Comparison of ENCODE assay signal across 12 cellular contexts in genomic region chr3:99410789-99411311, GRCh38.
DNase-seq lines count a peak whose midpoint lies in the region; ATAC-seq and TF ChIP-seq lines count a peak whose summit lies in the region.
"Had no signal": no experiment of that assay in that cellular context is flagged by ENCODE, and none has a peak within 500 bp of the region (broad histone marks: within the 10 kb centered on the region; RNA-seq: fewer than 3 reads in every experiment).

No MANE protein-coding gene starts in this region.

- TF ChIP-seq POLR2A in body of pancreas (IDR thresholded peaks at IDR 0.05) = no peak

- ATAC-seq in activated CD4-positive, alpha-beta T cell treated with anti-CD3 and anti-CD28 coated beads for 36 hours = no peak
- ATAC-seq in body of pancreas = no peak

- H3K4me3 ChIP-seq in HFF-Myc (replicated peaks; ENCODE audit: low read depth, low read length) (no peak overlapping the region), SJSA1 (no peak overlapping the region), WERI-Rb-1 (ENCODE audit: low read depth, low read length) (no peak overlapping the region), body of pancreas (no peak overlapping the region)

- no peaks in the 10 kb centered on the region for H3K9me3 Mint-ChIP-seq in activated CD4-positive, alpha-beta T cell treated with anti-CD3 and anti-CD28 coated beads for 36 hours (ENCODE audit: low read depth)
- H3K9me3 Mint-ChIP-seq: CD4-positive, alpha-beta T cell; stimulated activated naive CD8-positive, alpha-beta T cell treated with anti-CD3 and anti-CD28 coated beads, Interleukin-15, Interleukin-2, amounts not matched to agents 100 ng/mL and 50 ng/mL, for 24 hours had no signal

- POLR2A ChIA-PET in activated CD4-positive, alpha-beta T cell treated with anti-CD3 and anti-CD28 coated beads for 36 hours (lab: Charles Lee) = no interaction called here

- DNase-seq in EH (ENCODE audit: low read depth) = peak; percentile 98
- peak; percentile 72 for DNase-seq in HFF-Myc (ENCODE audit: extremely low read depth, low read depth)
- DNase-seq in SJSA1 (ENCODE audit: low read depth in 1 of 2, low spot score in 2 of 2) = peak; percentile 55 to 74
- peak; percentile 94 for DNase-seq in iris pigment epithelial cell (ENCODE audit: low read depth)
- DNase-seq in activated CD4-positive, alpha-beta T cell treated with anti-CD3 and anti-CD28 coated beads for 36 hours = no peak
- no peak for DNase-seq in inferior parietal cortex (ENCODE audit: extremely low spot score)
- no peak for DNase-seq in WERI-Rb-1
- DNase-seq in body of pancreas = no peak
- DNase-seq: CD4-positive, alpha-beta T cell; Kasumi-1; occipital lobe had no signal

- 18 to 23% methylated on average over 7 of the region's 7 CpGs for WGBS in body of pancreas, 2 donors

- no peaks in the 10 kb centered on the region for H3K4me1 Mint-ChIP-seq in activated CD4-positive, alpha-beta T cell treated with anti-CD3 and anti-CD28 coated beads for 36 hours

- H3K27ac ChIP-seq in SJSA1 (peak overlapping the region; percentile 76), WERI-Rb-1 (no peak overlapping the region), body of pancreas (no peak overlapping the region)

- intact Hi-C loops in activated CD4-positive, alpha-beta T cell treated with anti-CD3 and anti-CD28 coated beads for 36 hours (cut with DNase I, micrococcal nuclease) = no loop called here
- intact Hi-C loops in body of pancreas (cut with DNase I) = no loop called here

- H3K27me3 Mint-ChIP-seq in activated CD4-positive, alpha-beta T cell treated with anti-CD3 and anti-CD28 coated beads for 36 hours = no peaks in the 10 kb centered on the region
- H3K27me3 Mint-ChIP-seq: CD4-positive, alpha-beta T cell; stimulated activated naive CD8-positive, alpha-beta T cell treated with anti-CD3 and anti-CD28 coated beads, Interleukin-15, Interleukin-2, amounts not matched to agents 100 ng/mL and 50 ng/mL, for 24 hours had no signal

- H3K9me3 ChIP-seq in SJSA1 (replicated peaks) (no peaks in the 10 kb centered on the region), WERI-Rb-1 (ENCODE audit: severe bottlenecking) (no peaks in the 10 kb centered on the region), body of pancreas (no peaks in the 10 kb centered on the region)

- no peak for TF ChIP-seq CTCF in HFF-Myc (IDR thresholded peaks at IDR 0.05; ENCODE audit: low read depth, low read length, missing control alignments)
- TF ChIP-seq CTCF in WERI-Rb-1 (IDR thresholded peaks at IDR 0.05; ENCODE audit: low read depth, low read length) = no peak
- TF ChIP-seq CTCF in body of pancreas (IDR thresholded peaks at IDR 0.05) = no peak

- H3K27me3 ChIP-seq in SJSA1 (replicated peaks) (no peaks in the 10 kb centered on the region), WERI-Rb-1 (ENCODE audit: insufficient read depth, low read depth, severe bottlenecking) (peaks cover 2% of the 10 kb centered on the region), body of pancreas (no peaks in the 10 kb centered on the region)

- CTCF ChIA-PET in activated CD4-positive, alpha-beta T cell treated with anti-CD3 and anti-CD28 coated beads for 36 hours (lab: Charles Lee) = no interaction called here

- no peaks in the 10 kb centered on the region for H3K36me3 ChIP-seq in SJSA1
- H3K36me3 ChIP-seq in WERI-Rb-1 = no peaks in the 10 kb centered on the region
- no peaks in the 10 kb centered on the region for H3K36me3 ChIP-seq in body of pancreas (replicated peaks in 1 of 2; ENCODE audit: insufficient read depth in 1 of 2, low read depth in 2 of 2)

- H3K4me1 ChIP-seq in SJSA1 (replicated peaks) = peaks cover 27% of the 10 kb centered on the region
- no peaks in the 10 kb centered on the region for H3K4me1 ChIP-seq in body of pancreas

- H3K27ac Mint-ChIP-seq in activated CD4-positive, alpha-beta T cell treated with anti-CD3 and anti-CD28 coated beads for 36 hours = no peak overlapping the region
- H3K27ac Mint-ChIP-seq: CD4-positive, alpha-beta T cell; stimulated activated naive CD8-positive, alpha-beta T cell treated with anti-CD3 and anti-CD28 coated beads, Interleukin-15, Interleukin-2, amounts not matched to agents 100 ng/mL and 50 ng/mL, for 24 hours had no signal

- H3K4me3 Mint-ChIP-seq in activated CD4-positive, alpha-beta T cell treated with anti-CD3 and anti-CD28 coated beads for 36 hours = no peak overlapping the region
- H3K4me3 Mint-ChIP-seq: CD4-positive, alpha-beta T cell; stimulated activated naive CD8-positive, alpha-beta T cell treated with anti-CD3 and anti-CD28 coated beads, Interleukin-15, Interleukin-2, amounts not matched to agents 100 ng/mL and 50 ng/mL, for 24 hours had no signal

- H3K36me3 Mint-ChIP-seq in activated CD4-positive, alpha-beta T cell treated with anti-CD3 and anti-CD28 coated beads for 36 hours (ENCODE audit: low read depth) = no peaks in the 10 kb centered on the region

Comparison
In these comparisons a context has a peak if more than half of its experiments do, and no peak if none do; other contexts are left out.
1. DNase-seq: peak in EH (single experiment), HFF-Myc (single experiment), SJSA1 (2 of 2) and iris pigment epithelial cell (single experiment); none in activated CD4-positive, alpha-beta T cell treated with anti-CD3 and anti-CD28 coated beads for 36 hours (single experiment), inferior parietal cortex (single experiment), WERI-Rb-1 (single experiment) and body of pancreas (0 of 4).